8 cellular contexts compared by ENCODE assay signal in genomic region chr2:37561615-37562569, GRCh38.
DNase-seq lines count a peak whose midpoint lies in the region; ATAC-seq, FAIRE-seq and TF ChIP-seq lines count a peak whose summit lies in the region.

No MANE protein-coding gene starts in this region.

- no peaks in the 10 kb centered on the region for H3K9me2 ChIP-seq in MM.1S (replicated peaks; ENCODE audit: insufficient read depth, low read length)

- DNase-seq in GM18507 (ENCODE audit: extremely low spot score, insufficient read length, low read depth) (no peak), HCEC 1CT (peak; percentile 95), MM.1S (no peak), amniotic stem cell (lab: John Stamatoyannopoulos, UW) (peak; percentile 69), NCI-H748 treated with DMSO at 0.1 percent for 48 hours (lab: John Stamatoyannopoulos, UW) (no peak), GM19238 (ENCODE audit: insufficient read length, low spot score) (no peak)
- DNase-seq in naive thymus-derived CD4-positive, alpha-beta T cell = no peak

- FAIRE-seq in GM18507 (lab: Jason Lieb, UNC) = peak; percentile 79

- H3K4me2 ChIP-seq in MM.1S (ENCODE audit: low read depth, low read length) = no peak overlapping the region

- no peaks in the 10 kb centered on the region for H3K36me3 ChIP-seq in MM.1S (replicated peaks; ENCODE audit: insufficient read depth, low read length)
- no peaks in the 10 kb centered on the region for H3K36me3 ChIP-seq in naive thymus-derived CD4-positive, alpha-beta T cell (ENCODE audit: control insufficient read depth in 2 of 3, insufficient read depth in 3 of 3, low read length in 3 of 3)

- peaks cover 0 to 5% (median 0%) of the 10 kb centered on the region in 11 donors for H3K9me3 Mint-ChIP-seq in naive thymus-derived CD4-positive, alpha-beta T cell

- H3K9ac ChIP-seq in MM.1S (ENCODE audit: low read length) = no peak overlapping the region

- CTCF ChIA-PET in naive thymus-derived CD4-positive, alpha-beta T cell (lab: Charles Lee) = no interaction called here

- H3K27me3 ChIP-seq in MM.1S (replicated peaks; ENCODE audit: insufficient read depth, low read length) = no peaks in the 10 kb centered on the region
- H3K27me3 ChIP-seq in naive thymus-derived CD4-positive, alpha-beta T cell (ENCODE audit: control insufficient read depth in 2 of 2, insufficient read depth in 2 of 2, low read length in 2 of 2) = no peaks in the 10 kb centered on the region

- no peaks in the 10 kb centered on the region for H3K27me3 Mint-ChIP-seq in naive thymus-derived CD4-positive, alpha-beta T cell

- H2AFZ ChIP-seq in MM.1S (ENCODE audit: low read length) = 0 out of 2 replicates have a peak overlapping the region, but pooled peaks have one; percentile 7

- POLR2A ChIA-PET in naive thymus-derived CD4-positive, alpha-beta T cell (lab: Charles Lee) = interaction anchor here (0.7 to 1.6 kb wide), 3 partner anchors 14 to 110 kb away, joined by 3 read pairs; no protein-coding TSS in a partner anchor

- no peaks in the 10 kb centered on the region for H3K36me3 Mint-ChIP-seq in naive thymus-derived CD4-positive, alpha-beta T cell

- H3K9me3 ChIP-seq in MM.1S (replicated peaks; ENCODE audit: insufficient read depth, low read length) = no peaks in the 10 kb centered on the region
- H3K9me3 ChIP-seq in naive thymus-derived CD4-positive, alpha-beta T cell (ENCODE audit: control insufficient read depth in 2 of 3, low read length in 3 of 3) = no peaks in the 10 kb centered on the region

- H4K20me1 ChIP-seq in MM.1S (ENCODE audit: insufficient read depth, low read length) = no peaks in the 10 kb centered on the region

- no peak overlapping the region for H3K4me3 Mint-ChIP-seq in naive thymus-derived CD4-positive, alpha-beta T cell

- H3K4me1 ChIP-seq in MM.1S (ENCODE audit: low read length) = peaks cover 13% of the 10 kb centered on the region
- no peaks in the 10 kb centered on the region for H3K4me1 ChIP-seq in naive thymus-derived CD4-positive, alpha-beta T cell (ENCODE audit: control insufficient read depth in 2 of 2, insufficient read depth in 2 of 2, low read length in 2 of 2)

- no peak overlapping the region for H3K27ac ChIP-seq in MM.1S (ENCODE audit: low read length)
- no peak overlapping the region for H3K27ac ChIP-seq in naive thymus-derived CD4-positive, alpha-beta T cell (ENCODE audit: low read depth, low read length)

- no peaks in the 10 kb centered on the region for H3K79me2 ChIP-seq in MM.1S (ENCODE audit: low read length)

- H3F3A ChIP-seq in MM.1S (ENCODE audit: insufficient read depth, low read length) = no peaks in the 10 kb centered on the region

- no peak overlapping the region for H3K27ac Mint-ChIP-seq in naive thymus-derived CD4-positive, alpha-beta T cell

- peaks cover 6 to 15% (median 9%) of the 10 kb centered on the region in 7 donors for H3K4me1 Mint-ChIP-seq in naive thymus-derived CD4-positive, alpha-beta T cell

- peak; percentile 47 for ATAC-seq in naive thymus-derived CD4-positive, alpha-beta T cell
- ATAC-seq in HG03025 (IDR thresholded peaks at IDR 0.05; ENCODE audit: low FRiP score, unreplicated experiment) = no peak

- no peak for TF ChIP-seq CTCF in MM.1S (IDR thresholded peaks at IDR 0.05; ENCODE audit: low read length)

- intact Hi-C loops in naive thymus-derived CD4-positive, alpha-beta T cell (cut with micrococcal nuclease) = no loop called here

- no peak overlapping the region for H3K4me3 ChIP-seq in MM.1S (ENCODE audit: low read length)
- no peak overlapping the region for H3K4me3 ChIP-seq in naive thymus-derived CD4-positive, alpha-beta T cell (ENCODE audit: low read length)

Comparison
In these comparisons a context has a peak if more than half of its experiments do, and no peak if none do; other contexts are left out.
1. DNase-seq: peak in HCEC 1CT (single experiment) and amniotic stem cell (single experiment); none in GM18507 (single experiment), MM.1S (single experiment), naive thymus-derived CD4-positive, alpha-beta T cell (0 of 9), NCI-H748 treated with DMSO at 0.1 percent for 48 hours (single experiment) and GM19238 (single experiment).